1 cellular context compared by ENCODE assay signal in genomic region chr4:42656986-42657792, GRCh38.
TF ChIP-seq lines count a peak whose summit lies in the region.

Gene ATP8A1, minus strand, starts transcription at chr4:42657105. Its CDS starts 232 bp downstream, at chr4:42656873.

TF ChIP-seq in HepG2, 621 proteins besides CTCF, POLR2A, EP300 and RAD21 (continued from another document and continues in another):
- TF ChIP-seq, protein P1, sequence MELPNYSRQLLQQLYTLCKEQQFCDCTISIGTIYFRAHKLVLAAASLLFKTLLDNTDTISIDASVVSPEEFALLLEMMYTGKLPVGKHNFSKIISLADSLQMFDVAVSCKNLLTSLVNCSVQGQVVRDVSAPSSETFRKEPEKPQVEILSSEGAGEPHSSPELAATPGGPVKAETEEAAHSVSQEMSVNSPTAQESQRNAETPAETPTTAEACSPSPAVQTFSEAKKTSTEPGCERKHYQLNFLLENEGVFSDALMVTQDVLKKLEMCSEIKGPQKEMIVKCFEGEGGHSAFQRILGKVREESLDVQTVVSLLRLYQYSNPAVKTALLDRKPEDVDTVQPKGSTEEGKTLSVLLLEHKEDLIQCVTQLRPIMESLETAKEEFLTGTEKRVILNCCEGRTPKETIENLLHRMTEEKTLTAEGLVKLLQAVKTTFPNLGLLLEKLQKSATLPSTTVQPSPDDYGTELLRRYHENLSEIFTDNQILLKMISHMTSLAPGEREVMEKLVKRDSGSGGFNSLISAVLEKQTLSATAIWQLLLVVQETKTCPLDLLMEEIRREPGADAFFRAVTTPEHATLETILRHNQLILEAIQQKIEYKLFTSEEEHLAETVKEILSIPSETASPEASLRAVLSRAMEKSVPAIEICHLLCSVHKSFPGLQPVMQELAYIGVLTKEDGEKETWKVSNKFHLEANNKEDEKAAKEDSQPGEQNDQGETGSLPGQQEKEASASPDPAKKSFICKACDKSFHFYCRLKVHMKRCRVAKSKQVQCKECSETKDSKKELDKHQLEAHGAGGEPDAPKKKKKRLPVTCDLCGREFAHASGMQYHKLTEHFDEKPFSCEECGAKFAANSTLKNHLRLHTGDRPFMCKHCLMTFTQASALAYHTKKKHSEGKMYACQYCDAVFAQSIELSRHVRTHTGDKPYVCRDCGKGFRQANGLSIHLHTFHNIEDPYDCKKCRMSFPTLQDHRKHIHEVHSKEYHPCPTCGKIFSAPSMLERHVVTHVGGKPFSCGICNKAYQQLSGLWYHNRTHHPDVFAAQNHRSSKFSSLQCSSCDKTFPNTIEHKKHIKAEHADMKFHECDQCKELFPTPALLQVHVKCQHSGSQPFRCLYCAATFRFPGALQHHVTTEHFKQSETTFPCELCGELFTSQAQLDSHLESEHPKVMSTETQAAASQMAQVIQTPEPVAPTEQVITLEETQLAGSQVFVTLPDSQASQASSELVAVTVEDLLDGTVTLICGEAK (IDR thresholded peaks at IDR 0.05): no peak
- TF ChIP-seq, protein P1 (CRISPR knock-in tag; IDR thresholded peaks at IDR 0.05): peak; percentile 53; the same call in 1 of the 2 replicates
- TF ChIP-seq ZC3H13 (CRISPR knock-in tag; IDR thresholded peaks at IDR 0.05): no peak
- peak; percentile 87 for TF ChIP-seq IKZF5 (CRISPR knock-in tag; IDR thresholded peaks at IDR 0.05)
- TF ChIP-seq ZNF552 (CRISPR knock-in tag; IDR thresholded peaks at IDR 0.05; ENCODE audit: borderline replicate concordance): no peak
- peak; percentile 67; the same call in 1 of the 2 replicates for TF ChIP-seq ZNF543 (CRISPR knock-in tag; IDR thresholded peaks at IDR 0.05)
- 0 out of 2 replicates have a peak, but pooled peaks have one; percentile 32 for TF ChIP-seq TBP (CRISPR knock-in tag; IDR thresholded peaks at IDR 0.05)
- no peak for TF ChIP-seq NFIB (CRISPR knock-in tag; IDR thresholded peaks at IDR 0.05; ENCODE audit: borderline replicate concordance)
- peak; percentile 34; the same call in 1 of the 2 replicates for TF ChIP-seq ZNF792 (CRISPR knock-in tag; IDR thresholded peaks at IDR 0.05)
- TF ChIP-seq SALL2 (CRISPR knock-in tag; IDR thresholded peaks at IDR 0.05): peak; percentile 68
- TF ChIP-seq ZNF644 (CRISPR knock-in tag; IDR thresholded peaks at IDR 0.05; ENCODE audit: low read depth): 0 out of 2 replicates have a peak, but pooled peaks have one; percentile 10
- peak; percentile 54; the same call in 1 of the 2 replicates for TF ChIP-seq ZNF501 (CRISPR knock-in tag; IDR thresholded peaks at IDR 0.05)
- 0 out of 2 replicates have a peak, but pooled peaks have one; percentile 72 for TF ChIP-seq ZNF124 (CRISPR knock-in tag; IDR thresholded peaks at IDR 0.05)
- no peak for TF ChIP-seq ZNF503 (CRISPR knock-in tag; IDR thresholded peaks at IDR 0.05)
- TF ChIP-seq HDAC2 (CRISPR knock-in tag; IDR thresholded peaks at IDR 0.05): peak; percentile 44; the same call in 1 of the 2 replicates
- peak; percentile 84; the same call in 1 of the 2 replicates for TF ChIP-seq ZNF678 (CRISPR knock-in tag; IDR thresholded peaks at IDR 0.05)
- TF ChIP-seq DPF2 (CRISPR knock-in tag; IDR thresholded peaks at IDR 0.05; ENCODE audit: borderline replicate concordance, low read depth): 0 out of 2 replicates have a peak, but pooled peaks have one; percentile 42
- TF ChIP-seq NRL (CRISPR knock-in tag; IDR thresholded peaks at IDR 0.05; ENCODE audit: borderline replicate concordance): peak; percentile 84
- peak; percentile 56; the same call in 1 of the 2 replicates for TF ChIP-seq HOXA9 (CRISPR knock-in tag; IDR thresholded peaks at IDR 0.05; ENCODE audit: borderline replicate concordance)
- 0 out of 2 replicates have a peak, but pooled peaks have one; percentile 18 for TF ChIP-seq ZNF160 (CRISPR knock-in tag; IDR thresholded peaks at IDR 0.05)
- 0 out of 2 replicates have a peak, but pooled peaks have one; percentile 30 for TF ChIP-seq SIX4 (CRISPR knock-in tag; IDR thresholded peaks at IDR 0.05)
- peak; percentile 52; the same call in 1 of the 2 replicates for TF ChIP-seq ZNF615 (CRISPR knock-in tag; IDR thresholded peaks at IDR 0.05; ENCODE audit: borderline replicate concordance)
- TF ChIP-seq ZNF264 (CRISPR knock-in tag; IDR thresholded peaks at IDR 0.05): no peak
- 0 out of 2 replicates have a peak, but pooled peaks have one; percentile 14 for TF ChIP-seq ZSCAN25 (CRISPR knock-in tag; IDR thresholded peaks at IDR 0.05)
- TF ChIP-seq SMAD3 (CRISPR knock-in tag; IDR thresholded peaks at IDR 0.05): peak; percentile 74; the same call in 1 of the 2 replicates
- 0 out of 2 replicates have a peak, but pooled peaks have one; percentile 46 for TF ChIP-seq ZNF205 (CRISPR knock-in tag; IDR thresholded peaks at IDR 0.05)
- TF ChIP-seq TP53 (CRISPR knock-in tag; conservative IDR thresholded peaks at IDR 0.05): 0 out of 2 replicates have a peak, but pooled peaks have one; percentile 77
- peak; percentile 33; the same call in 1 of the 2 replicates for TF ChIP-seq PHF21A (CRISPR knock-in tag; IDR thresholded peaks at IDR 0.05)
- TF ChIP-seq ZNF556 (CRISPR knock-in tag; IDR thresholded peaks at IDR 0.05; ENCODE audit: borderline replicate concordance): peak; percentile 57; the same call in 1 of the 2 replicates
- TF ChIP-seq CBX5 (CRISPR knock-in tag; IDR thresholded peaks at IDR 0.05; ENCODE audit: borderline replicate concordance): peak; percentile 80; the same call in 1 of the 2 replicates
- no peak for TF ChIP-seq ELF4 (CRISPR knock-in tag; IDR thresholded peaks at IDR 0.05; ENCODE audit: borderline replicate concordance)
- no peak for TF ChIP-seq NPAS2 (CRISPR knock-in tag; IDR thresholded peaks at IDR 0.05; ENCODE audit: borderline replicate concordance)
- 0 out of 2 replicates have a peak, but pooled peaks have one; percentile 27 for TF ChIP-seq ZNF274 (CRISPR knock-in tag; IDR thresholded peaks at IDR 0.05)
- TF ChIP-seq SKIL (CRISPR knock-in tag; IDR thresholded peaks at IDR 0.05; ENCODE audit: borderline replicate concordance): no peak
- TF ChIP-seq DMAP1 (CRISPR knock-in tag; IDR thresholded peaks at IDR 0.05): peak; percentile 67; the same call in 1 of the 2 replicates
- peak; percentile 34; the same call in 1 of the 2 replicates for TF ChIP-seq BORCS8-MEF2B (CRISPR knock-in tag; IDR thresholded peaks at IDR 0.05)
- TF ChIP-seq, protein P2, sequence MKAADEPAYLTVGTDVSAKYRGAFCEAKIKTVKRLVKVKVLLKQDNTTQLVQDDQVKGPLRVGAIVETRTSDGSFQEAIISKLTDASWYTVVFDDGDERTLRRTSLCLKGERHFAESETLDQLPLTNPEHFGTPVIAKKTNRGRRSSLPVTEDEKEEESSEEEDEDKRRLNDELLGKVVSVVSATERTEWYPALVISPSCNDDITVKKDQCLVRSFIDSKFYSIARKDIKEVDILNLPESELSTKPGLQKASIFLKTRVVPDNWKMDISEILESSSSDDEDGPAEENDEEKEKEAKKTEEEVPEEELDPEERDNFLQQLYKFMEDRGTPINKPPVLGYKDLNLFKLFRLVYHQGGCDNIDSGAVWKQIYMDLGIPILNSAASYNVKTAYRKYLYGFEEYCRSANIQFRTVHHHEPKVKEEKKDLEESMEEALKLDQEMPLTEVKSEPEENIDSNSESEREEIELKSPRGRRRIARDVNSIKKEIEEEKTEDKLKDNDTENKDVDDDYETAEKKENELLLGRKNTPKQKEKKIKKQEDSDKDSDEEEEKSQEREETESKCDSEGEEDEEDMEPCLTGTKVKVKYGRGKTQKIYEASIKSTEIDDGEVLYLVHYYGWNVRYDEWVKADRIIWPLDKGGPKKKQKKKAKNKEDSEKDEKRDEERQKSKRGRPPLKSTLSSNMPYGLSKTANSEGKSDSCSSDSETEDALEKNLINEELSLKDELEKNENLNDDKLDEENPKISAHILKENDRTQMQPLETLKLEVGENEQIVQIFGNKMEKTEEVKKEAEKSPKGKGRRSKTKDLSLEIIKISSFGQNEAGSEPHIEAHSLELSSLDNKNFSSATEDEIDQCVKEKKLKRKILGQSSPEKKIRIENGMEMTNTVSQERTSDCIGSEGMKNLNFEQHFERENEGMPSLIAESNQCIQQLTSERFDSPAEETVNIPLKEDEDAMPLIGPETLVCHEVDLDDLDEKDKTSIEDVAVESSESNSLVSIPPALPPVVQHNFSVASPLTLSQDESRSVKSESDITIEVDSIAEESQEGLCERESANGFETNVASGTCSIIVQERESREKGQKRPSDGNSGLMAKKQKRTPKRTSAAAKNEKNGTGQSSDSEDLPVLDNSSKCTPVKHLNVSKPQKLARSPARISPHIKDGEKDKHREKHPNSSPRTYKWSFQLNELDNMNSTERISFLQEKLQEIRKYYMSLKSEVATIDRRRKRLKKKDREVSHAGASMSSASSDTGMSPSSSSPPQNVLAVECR (CRISPR knock-in tag; IDR thresholded peaks at IDR 0.05; ENCODE audit: borderline replicate concordance): peak; percentile 9; the same call in 1 of the 2 replicates
- TF ChIP-seq NONO (IDR thresholded peaks at IDR 0.05): no peak
- peak; percentile 50 for TF ChIP-seq NONO (CRISPR knock-in tag; conservative IDR thresholded peaks at IDR 0.05)
- TF ChIP-seq, protein P3, sequence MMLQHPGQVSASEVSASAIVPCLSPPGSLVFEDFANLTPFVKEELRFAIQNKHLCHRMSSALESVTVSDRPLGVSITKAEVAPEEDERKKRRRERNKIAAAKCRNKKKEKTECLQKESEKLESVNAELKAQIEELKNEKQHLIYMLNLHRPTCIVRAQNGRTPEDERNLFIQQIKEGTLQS (CRISPR knock-in tag; IDR thresholded peaks at IDR 0.05): 0 out of 2 replicates have a peak, but pooled peaks have one; percentile 28
- 0 out of 2 replicates have a peak, but pooled peaks have one; percentile 50 for TF ChIP-seq ZNF292 (CRISPR knock-in tag; IDR thresholded peaks at IDR 0.05; ENCODE audit: borderline replicate concordance, low read depth)
- no peak for TF ChIP-seq ZNF414 (CRISPR knock-in tag; IDR thresholded peaks at IDR 0.05)
- TF ChIP-seq ZNF761 (CRISPR knock-in tag; conservative IDR thresholded peaks at IDR 0.05): 0 out of 2 replicates have a peak, but pooled peaks have one; percentile 52
- TF ChIP-seq IRF2 (CRISPR knock-in tag; IDR thresholded peaks at IDR 0.05): peak; percentile 62
- TF ChIP-seq BRD4 (CRISPR knock-in tag; IDR thresholded peaks at IDR 0.05): peak; percentile 75; the same call in 1 of the 2 replicates
